ENCODE assay signal across 9 cellular contexts in the genomic region with DNA sequence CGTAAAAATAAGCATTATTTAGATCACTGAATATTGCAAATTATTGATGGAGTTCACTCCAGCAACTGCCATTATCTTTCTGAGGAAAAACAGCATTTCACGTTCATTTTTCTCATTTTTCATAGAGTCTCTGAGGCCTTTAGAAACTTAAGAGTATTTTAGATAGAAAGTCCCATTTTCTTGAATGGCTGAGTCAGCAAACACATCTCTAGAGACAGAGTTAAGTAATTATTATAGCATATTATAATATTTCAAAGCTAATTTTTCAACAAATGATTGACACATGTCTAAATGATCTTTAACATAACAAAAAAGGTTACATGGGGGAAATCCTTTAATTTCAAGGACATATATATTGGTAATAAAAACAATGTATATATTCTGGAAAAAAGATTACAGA. TPM values are rescaled to one million over a fixed set of nuclear protein-coding genes. Genes with fewer than 3 reads are reported as not detected.
"Had no signal": no experiment of that assay in that cellular context is flagged by ENCODE, and none has a peak within 500 bp of the region (broad histone marks: within the 10 kb centered on the region; RNA-seq: fewer than 3 reads in every experiment).

No MANE protein-coding gene starts in this region.

- H3K4me1 Mint-ChIP-seq: IgD-negative memory B cell had no signal

- H3K4me2 ChIP-seq: GM23338 had no signal

- H3K9me3 ChIP-seq: HAP-1 had no signal

- H3K9me3 Mint-ChIP-seq: GM23338 had no signal

- H3K27ac Mint-ChIP-seq: GM23338, IgD-negative memory B cell had no signal

- H3K27me3 Mint-ChIP-seq: IgD-negative memory B cell had no signal

- H3K4me1 ChIP-seq: HAP-1 had no signal

- H3K4me3 ChIP-seq: GM23338, HAP-1 had no signal

- H3K36me3 ChIP-seq: HAP-1 had no signal

- H3K36me3 Mint-ChIP-seq: IgD-negative memory B cell had no signal

- H3K4me3 Mint-ChIP-seq: GM23338, IgD-negative memory B cell had no signal

- H3K27ac ChIP-seq: HL-60 had no signal

- DNase-seq: H7, KG1 had no signal

- H2AFZ ChIP-seq: GM23338 had no signal

- ATAC-seq: GM23338, HCT116 had no signal

RNA-seq across cellular contexts. Expression of gene RGS18, which starts 31.8 kb away (rescaled TPM):
- total RNA-seq: GM23338, H7, HT1080, LHCN-M2 had no signal
- polyA plus RNA-seq: GM23338 had no signal
